1 cellular context compared by ENCODE assay signal in genomic region chr20:62302341-62303048, GRCh38.
TF ChIP-seq lines count a peak whose summit lies in the region.

Gene ADRM1 (plus strand): TSS chr20:62302997. CDS start chr20:62303569, 572 bp downstream.

TF ChIP-seq in HepG2, 621 proteins besides CTCF, POLR2A, EP300 and RAD21 (continued from another document and continues in another):
- peak; percentile 84; the same call in 1 of the 2 replicates for TF ChIP-seq ZNF503 (CRISPR knock-in tag; IDR thresholded peaks at IDR 0.05)
- TF ChIP-seq ZNF362 (CRISPR knock-in tag; IDR thresholded peaks at IDR 0.05; ENCODE audit: borderline replicate concordance) = no peak
- TF ChIP-seq MED1 (CRISPR knock-in tag; IDR thresholded peaks at IDR 0.05) = peak; percentile 86
- TF ChIP-seq, protein P1, sequence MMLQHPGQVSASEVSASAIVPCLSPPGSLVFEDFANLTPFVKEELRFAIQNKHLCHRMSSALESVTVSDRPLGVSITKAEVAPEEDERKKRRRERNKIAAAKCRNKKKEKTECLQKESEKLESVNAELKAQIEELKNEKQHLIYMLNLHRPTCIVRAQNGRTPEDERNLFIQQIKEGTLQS (CRISPR knock-in tag; IDR thresholded peaks at IDR 0.05) = peak; percentile 46; the same call in 1 of the 2 replicates
- peak; percentile 17; the same call in 1 of the 2 replicates for TF ChIP-seq ZNF652 (CRISPR knock-in tag; IDR thresholded peaks at IDR 0.05; ENCODE audit: borderline replicate concordance, low read depth)
- 0 out of 2 replicates have a peak, but pooled peaks have one; percentile 69 for TF ChIP-seq ATF1 (CRISPR knock-in tag; IDR thresholded peaks at IDR 0.05)
- TF ChIP-seq DPF2 (CRISPR knock-in tag; IDR thresholded peaks at IDR 0.05; ENCODE audit: borderline replicate concordance, low read depth) = no peak
- TF ChIP-seq ZNF598 (CRISPR knock-in tag; IDR thresholded peaks at IDR 0.05; ENCODE audit: borderline replicate concordance) = peak; percentile 31; the same call in 1 of the 2 replicates
- no peak for TF ChIP-seq HOMEZ (CRISPR knock-in tag; IDR thresholded peaks at IDR 0.05; ENCODE audit: low read depth)
- TF ChIP-seq ZNF207 (IDR thresholded peaks at IDR 0.05; ENCODE audit: borderline replicate concordance) = no peak
- TF ChIP-seq ESRRA (CRISPR knock-in tag; IDR thresholded peaks at IDR 0.05; ENCODE audit: low read depth) = no peak
- TF ChIP-seq SAP130 (CRISPR knock-in tag; IDR thresholded peaks at IDR 0.05; ENCODE audit: low read depth) = peak; percentile 97
- TF ChIP-seq RNF219 (CRISPR knock-in tag; IDR thresholded peaks at IDR 0.05) = no peak
- no peak for TF ChIP-seq ZNF12 (CRISPR knock-in tag; IDR thresholded peaks at IDR 0.05)
- no peak; the same call in 1 of the 2 replicates for TF ChIP-seq ZNF546 (CRISPR knock-in tag; conservative IDR thresholded peaks at IDR 0.05)
- no peak for TF ChIP-seq ZNF275 (CRISPR knock-in tag; IDR thresholded peaks at IDR 0.05; ENCODE audit: borderline replicate concordance)
- no peak for TF ChIP-seq ZNF101 (CRISPR knock-in tag; IDR thresholded peaks at IDR 0.05; ENCODE audit: borderline replicate concordance, low read depth)
- peak; percentile 56; the same call in 1 of the 2 replicates for TF ChIP-seq TFE3 (CRISPR knock-in tag; IDR thresholded peaks at IDR 0.05)
- TF ChIP-seq ZNF572 (CRISPR knock-in tag; IDR thresholded peaks at IDR 0.05) = no peak
- TF ChIP-seq ZNF615 (CRISPR knock-in tag; IDR thresholded peaks at IDR 0.05; ENCODE audit: borderline replicate concordance) = no peak
- peak; percentile 45; the same call in 1 of the 2 replicates for TF ChIP-seq PITX1 (CRISPR knock-in tag; IDR thresholded peaks at IDR 0.05)
- peak; percentile 98 for TF ChIP-seq ERF (CRISPR knock-in tag; IDR thresholded peaks at IDR 0.05)
- TF ChIP-seq PRDM10 (CRISPR knock-in tag; IDR thresholded peaks at IDR 0.05; ENCODE audit: low read depth) = peak; percentile 78
- 0 out of 2 replicates have a peak, but pooled peaks have one; percentile 6 for TF ChIP-seq ZNF234 (CRISPR knock-in tag; conservative IDR thresholded peaks at IDR 0.05)
- TF ChIP-seq ZFP36 (IDR thresholded peaks at IDR 0.05; ENCODE audit: borderline replicate concordance, low read depth, low read length, partially characterized antibody) = no peak
- TF ChIP-seq, protein P2, sequence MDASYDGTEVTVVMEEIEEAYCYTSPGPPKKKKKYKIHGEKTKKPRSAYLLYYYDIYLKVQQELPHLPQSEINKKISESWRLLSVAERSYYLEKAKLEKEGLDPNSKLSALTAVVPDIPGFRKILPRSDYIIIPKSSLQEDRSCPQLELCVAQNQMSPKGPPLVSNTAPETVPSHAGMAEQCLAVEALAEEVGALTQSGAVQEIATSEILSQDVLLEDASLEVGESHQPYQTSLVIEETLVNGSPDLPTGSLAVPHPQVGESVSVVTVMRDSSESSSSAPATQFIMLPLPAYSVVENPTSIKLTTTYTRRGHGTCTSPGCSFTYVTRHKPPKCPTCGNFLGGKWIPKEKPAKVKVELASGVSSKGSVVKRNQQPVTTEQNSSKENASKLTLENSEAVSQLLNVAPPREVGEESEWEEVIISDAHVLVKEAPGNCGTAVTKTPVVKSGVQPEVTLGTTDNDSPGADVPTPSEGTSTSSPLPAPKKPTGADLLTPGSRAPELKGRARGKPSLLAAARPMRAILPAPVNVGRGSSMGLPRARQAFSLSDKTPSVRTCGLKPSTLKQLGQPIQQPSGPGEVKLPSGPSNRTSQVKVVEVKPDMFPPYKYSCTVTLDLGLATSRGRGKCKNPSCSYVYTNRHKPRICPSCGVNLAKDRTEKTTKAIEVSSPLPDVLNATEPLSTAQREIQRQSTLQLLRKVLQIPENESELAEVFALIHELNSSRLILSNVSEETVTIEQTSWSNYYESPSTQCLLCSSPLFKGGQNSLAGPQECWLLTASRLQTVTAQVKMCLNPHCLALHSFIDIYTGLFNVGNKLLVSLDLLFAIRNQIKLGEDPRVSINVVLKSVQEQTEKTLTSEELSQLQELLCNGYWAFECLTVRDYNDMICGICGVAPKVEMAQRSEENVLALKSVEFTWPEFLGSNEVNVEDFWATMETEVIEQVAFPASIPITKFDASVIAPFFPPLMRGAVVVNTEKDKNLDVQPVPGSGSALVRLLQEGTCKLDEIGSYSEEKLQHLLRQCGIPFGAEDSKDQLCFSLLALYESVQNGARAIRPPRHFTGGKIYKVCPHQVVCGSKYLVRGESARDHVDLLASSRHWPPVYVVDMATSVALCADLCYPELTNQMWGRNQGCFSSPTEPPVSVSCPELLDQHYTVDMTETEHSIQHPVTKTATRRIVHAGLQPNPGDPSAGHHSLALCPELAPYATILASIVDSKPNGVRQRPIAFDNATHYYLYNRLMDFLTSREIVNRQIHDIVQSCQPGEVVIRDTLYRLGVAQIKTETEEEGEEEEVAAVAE (CRISPR knock-in tag; IDR thresholded peaks at IDR 0.05; ENCODE audit: borderline replicate concordance) = peak; percentile 89
- no peak for TF ChIP-seq ZNF841 (CRISPR knock-in tag; IDR thresholded peaks at IDR 0.05; ENCODE audit: borderline replicate concordance)
- TF ChIP-seq, protein P3, sequence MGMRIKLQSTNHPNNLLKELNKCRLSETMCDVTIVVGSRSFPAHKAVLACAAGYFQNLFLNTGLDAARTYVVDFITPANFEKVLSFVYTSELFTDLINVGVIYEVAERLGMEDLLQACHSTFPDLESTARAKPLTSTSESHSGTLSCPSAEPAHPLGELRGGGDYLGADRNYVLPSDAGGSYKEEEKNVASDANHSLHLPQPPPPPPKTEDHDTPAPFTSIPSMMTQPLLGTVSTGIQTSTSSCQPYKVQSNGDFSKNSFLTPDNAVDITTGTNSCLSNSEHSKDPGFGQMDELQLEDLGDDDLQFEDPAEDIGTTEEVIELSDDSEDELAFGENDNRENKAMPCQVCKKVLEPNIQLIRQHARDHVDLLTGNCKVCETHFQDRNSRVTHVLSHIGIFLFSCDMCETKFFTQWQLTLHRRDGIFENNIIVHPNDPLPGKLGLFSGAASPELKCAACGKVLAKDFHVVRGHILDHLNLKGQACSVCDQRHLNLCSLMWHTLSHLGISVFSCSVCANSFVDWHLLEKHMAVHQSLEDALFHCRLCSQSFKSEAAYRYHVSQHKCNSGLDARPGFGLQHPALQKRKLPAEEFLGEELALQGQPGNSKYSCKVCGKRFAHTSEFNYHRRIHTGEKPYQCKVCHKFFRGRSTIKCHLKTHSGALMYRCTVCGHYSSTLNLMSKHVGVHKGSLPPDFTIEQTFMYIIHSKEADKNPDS (CRISPR knock-in tag; IDR thresholded peaks at IDR 0.05) = peak; percentile 83; the same call in 1 of the 2 replicates
- TF ChIP-seq TFDP2 (CRISPR knock-in tag; IDR thresholded peaks at IDR 0.05) = peak; percentile 92
